Comparison of ENCODE assay signal across 8 cellular contexts in the genomic region with DNA sequence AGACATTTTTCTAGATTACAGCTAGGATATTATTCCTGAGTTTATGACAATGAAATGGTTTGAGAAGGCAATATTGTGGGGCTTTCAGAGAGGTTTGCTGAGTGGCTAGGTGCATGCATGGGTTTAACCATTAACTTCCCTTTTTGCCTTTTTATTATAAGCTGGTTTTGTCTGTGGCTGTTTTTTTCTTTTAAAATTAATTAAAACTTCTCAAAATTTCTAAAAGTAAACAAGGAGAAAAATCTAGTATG.
DNase-seq lines count a peak whose midpoint lies in the region; ATAC-seq lines count a peak whose summit lies in the region.

No MANE protein-coding gene starts in this region.

- H3K36me3 ChIP-seq in muscle layer of duodenum (ENCODE audit: control insufficient read depth in 1 of 2, insufficient read depth in 2 of 2, low read length in 2 of 2): no peaks in the 10 kb centered on the region

- no peaks in the 10 kb centered on the region for H3K27me3 ChIP-seq in muscle layer of duodenum (ENCODE audit: low read depth, low read length)

- no peaks in the 10 kb centered on the region for H3K9me3 Mint-ChIP-seq in activated naive CD8-positive, alpha-beta T cell treated with anti-CD3 and anti-CD28 coated beads, Interleukin-2, amount 10 ng/mL, durations not matched to agents 7 days and 5 days

- H3K4me3 ChIP-seq in muscle layer of duodenum (ENCODE audit: low read depth in 1 of 2, low read length in 2 of 2): peak overlapping the region; percentile 45 to 53

- H3K36me3 Mint-ChIP-seq in activated naive CD8-positive, alpha-beta T cell treated with anti-CD3 and anti-CD28 coated beads, Interleukin-2, amount 10 ng/mL, durations not matched to agents 7 days and 5 days: peaks cover 13% of the 10 kb centered on the region

- peak overlapping the region; percentile 94 for H3K4me3 Mint-ChIP-seq in activated naive CD8-positive, alpha-beta T cell treated with anti-CD3 and anti-CD28 coated beads, Interleukin-2, amount 10 ng/mL, durations not matched to agents 7 days and 5 days

- POLR2A ChIA-PET in activated naive CD8-positive, alpha-beta T cell treated with anti-CD3 and anti-CD28 coated beads, Interleukin-2, amount 10 ng/mL, durations not matched to agents 7 days and 5 days (lab: Charles Lee): interaction anchor here (0.6 to 2.7 kb wide), 9 partner anchors 8 to 1886 kb away, joined by 3 to 9 read pairs (median 3); a partner anchor contains a TSS

- H3K4me1 ChIP-seq in muscle layer of duodenum (ENCODE audit: control insufficient read depth in 1 of 2, insufficient read depth in 2 of 2, low read length in 2 of 2): no peaks in the 10 kb centered on the region

- peak; percentile 27 to 54 for DNase-seq in AML-193 (lab: John Stamatoyannopoulos, UW)
- DNase-seq in activated naive CD8-positive, alpha-beta T cell treated with anti-CD3 and anti-CD28 coated beads, Interleukin-2, amount 10 ng/mL, durations not matched to agents 7 days and 5 days: no peak
- DNase-seq in HCEC 1CT: no peak
- DNase-seq in activated gamma-delta T cell treated with Interleukin-2 at 50 U/mL for 16 hours: no peak
- no peak for DNase-seq in DMS153 treated with DMSO at 0.1 percent for 48 hours (lab: John Stamatoyannopoulos, UW; ENCODE audit: unreplicated experiment)

- peak overlapping the region; percentile 56 for H3K27ac ChIP-seq in muscle layer of duodenum (ENCODE audit: low read length)

- ATAC-seq in GM21528 (IDR thresholded peaks at IDR 0.05; ENCODE audit: low FRiP score, unreplicated experiment): peak; percentile 1
- ATAC-seq in activated naive CD8-positive, alpha-beta T cell treated with anti-CD3 and anti-CD28 coated beads, Interleukin-2, amount 10 ng/mL, durations not matched to agents 7 days and 5 days (ENCODE audit: low read depth): no peak
- ATAC-seq in HG02884 (IDR thresholded peaks at IDR 0.05; ENCODE audit: unreplicated experiment): no peak

- peak overlapping the region; percentile 92 for H3K27ac Mint-ChIP-seq in activated naive CD8-positive, alpha-beta T cell treated with anti-CD3 and anti-CD28 coated beads, Interleukin-2, amount 10 ng/mL, durations not matched to agents 7 days and 5 days

- no peaks in the 10 kb centered on the region for H3K9me3 ChIP-seq in muscle layer of duodenum (ENCODE audit: control insufficient read depth in 1 of 2, low read length in 2 of 2)

- peaks cover 38% of the 10 kb centered on the region for H3K4me1 Mint-ChIP-seq in activated naive CD8-positive, alpha-beta T cell treated with anti-CD3 and anti-CD28 coated beads, Interleukin-2, amount 10 ng/mL, durations not matched to agents 7 days and 5 days

- no peaks in the 10 kb centered on the region for H3K27me3 Mint-ChIP-seq in activated naive CD8-positive, alpha-beta T cell treated with anti-CD3 and anti-CD28 coated beads, Interleukin-2, amount 10 ng/mL, durations not matched to agents 7 days and 5 days

Comparison
In these comparisons a context has a peak if more than half of its experiments do, and no peak if none do; other contexts are left out.
1. DNase-seq: peak in AML-193 (2 of 2); none in activated naive CD8-positive, alpha-beta T cell treated with anti-CD3 and anti-CD28 coated beads, Interleukin-2, amount 10 ng/mL, durations not matched to agents 7 days and 5 days (single experiment), HCEC 1CT (single experiment), activated gamma-delta T cell treated with Interleukin-2 at 50 U/mL for 16 hours (single experiment) and DMS153 treated with DMSO at 0.1 percent for 48 hours (single experiment).